1 cellular context compared by ENCODE assay signal in genomic region chr21:45541221-45542039, GRCh38.
TF ChIP-seq lines count a peak whose summit lies in the region.

No MANE protein-coding gene starts in this region.

TF ChIP-seq in HCT116, 20 proteins besides CTCF, POLR2A, EP300 and RAD21 (continued from another document):
- peak; percentile 43; the same call in 1 of the 2 replicates for TF ChIP-seq POLR2AphosphoS5 (IDR thresholded peaks at IDR 0.05; ENCODE audit: low read depth, low read length)
- TF ChIP-seq EGR1 (IDR thresholded peaks at IDR 0.05; ENCODE audit: low read depth) = no peak
- TF ChIP-seq EZH2 (IDR thresholded peaks at IDR 0.05) = no peak
- no peak for TF ChIP-seq ELF1 (IDR thresholded peaks at IDR 0.05; ENCODE audit: borderline replicate concordance, low read depth)
